In the genomic region with DNA sequence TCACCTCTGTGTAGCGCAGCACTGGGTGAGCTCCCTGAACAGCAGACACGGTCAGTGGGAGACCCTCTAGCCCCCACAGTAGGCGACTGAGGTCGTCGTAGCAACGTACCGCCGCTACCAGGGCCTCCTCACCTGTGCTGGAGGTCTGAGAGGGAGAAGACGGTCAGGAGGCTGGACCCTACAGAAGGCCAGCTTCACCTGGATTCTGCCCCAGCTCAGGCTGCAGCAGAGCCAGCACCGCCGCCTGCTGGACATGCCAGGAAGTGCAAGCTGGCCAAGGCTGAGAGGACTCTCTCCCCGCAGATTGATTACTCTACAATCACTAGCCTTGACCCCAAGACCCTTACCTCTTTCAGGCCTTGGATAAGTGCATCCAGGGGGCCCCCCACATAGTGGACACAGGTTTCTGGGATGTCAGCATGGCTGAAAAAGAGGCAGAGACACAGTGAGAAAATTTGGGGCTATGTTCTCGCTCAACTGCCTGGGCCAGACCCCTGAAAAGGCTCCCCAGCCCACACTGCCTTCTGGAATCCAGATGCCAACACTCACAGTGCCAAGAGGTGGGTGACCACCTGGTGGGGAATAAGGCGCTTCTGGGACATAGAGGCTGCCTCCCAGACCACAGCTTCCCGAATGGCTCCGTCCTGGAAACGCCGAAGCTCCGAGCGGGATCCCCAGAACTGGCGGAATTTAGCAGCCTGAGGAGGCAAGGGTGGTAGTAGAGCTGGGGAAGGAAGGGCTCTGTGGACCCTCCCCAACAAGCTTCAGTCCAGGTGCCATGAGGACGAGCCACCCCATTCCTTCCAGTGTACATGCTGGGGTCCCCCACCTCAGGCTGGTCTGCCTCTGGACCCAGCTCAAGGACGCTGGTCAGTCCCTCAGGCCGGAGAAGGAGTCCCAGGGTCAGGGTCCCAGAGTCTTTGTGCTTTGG, we compare ENCODE assay signal across 8 cellular contexts. TPM values are rescaled to one million over a fixed set of nuclear protein-coding genes. Genes with fewer than 3 reads are reported as not detected.
DNase-seq lines count a peak whose midpoint lies in the region; ATAC-seq and TF ChIP-seq lines count a peak whose summit lies in the region.

No MANE protein-coding gene starts in this region.

- H4K5ac ChIP-seq in H9 (ENCODE audit: insufficient read length, low read depth, low read length), result no peak overlapping the region

- H3K36me3 Mint-ChIP-seq in H9 (ENCODE audit: insufficient read depth in 1 of 3, low read depth in 3 of 3), result peaks cover 62 to 96% (median 85%) of the 10 kb centered on the region in 3 experiments; a peak in 6 of 7 replicates
- peaks cover 8 to 9% of the 10 kb centered on the region in 2 donors for H3K36me3 Mint-ChIP-seq in activated naive CD4-positive, alpha-beta T cell treated with anti-CD3 and anti-CD28 coated beads, Interleukin-2, amount 50 U/mL, for 72 hours

- H3K4me3 Mint-ChIP-seq in H9, result no peak overlapping the region

- no peak overlapping the region for H4K8ac ChIP-seq in H9 (replicated peaks; ENCODE audit: insufficient read length, low read depth, low read length)

- CTCF ChIA-PET in BJ (lab: Yijun Ruan, JAX), result interaction anchor here (0.6 to 8.1 kb wide), 40 partner anchors 9 to 497 kb away, joined by 3 to 70 read pairs (median 4); partner anchors contain the start of genes ANKRD18B, AQP3 and NFX1

- no peak overlapping the region for H3K4ac ChIP-seq in H9 (ENCODE audit: low read depth, low read length)

- H3K27ac ChIP-seq in H9 (ENCODE audit: insufficient read length, low read depth, low read length) (no peak overlapping the region), left ventricle myocardium inferior (replicated peaks) (no peak overlapping the region)

- no peak overlapping the region for H2BK15ac ChIP-seq in H9 (ENCODE audit: low read depth, low read length)

- H2BK12ac ChIP-seq in H9 (ENCODE audit: insufficient read length, low read depth, low read length), result no peak overlapping the region

- H2AFZ ChIP-seq in H9 (ENCODE audit: low read length), result no peak overlapping the region

- DNase-seq in BJ (ENCODE audit: low read depth) (no peak), H9 (peak; percentile 74), left ventricle myocardium inferior (peak; percentile 53), amniotic stem cell (lab: John Stamatoyannopoulos, UW) (no peak), SHP77 treated with DMSO at 0.1 percent for 48 hours (lab: John Stamatoyannopoulos, UW) (no peak)
- peak; percentile 69 to 91 for DNase-seq in activated naive CD4-positive, alpha-beta T cell treated with anti-CD3 and anti-CD28 coated beads, Interleukin-2, amount 50 U/mL, for 72 hours (ENCODE audit: low spot score in 2 of 2)
- DNase-seq in stimulated activated CD4-positive, alpha-beta T cell treated with anti-CD3 and anti-CD28 coated beads, Interleukin-12 subunit alpha, Interleukin-12 subunit beta, amount 100 ng/mL, for 4 hours, result peak; percentile 71

- no peak overlapping the region for H2BK120ac ChIP-seq in H9 (ENCODE audit: low read depth, low read length, poor library complexity, severe bottlenecking)

- H2BK20ac ChIP-seq in H9 (ENCODE audit: low read depth, low read length, poor library complexity, severe bottlenecking), result no peak overlapping the region

- no peak overlapping the region for H3K9ac ChIP-seq in H9 (ENCODE audit: extremely low read depth, insufficient read length, low read length)

- H3K79me1 ChIP-seq in H9 (ENCODE audit: insufficient read depth, low read depth, low read length, poor library complexity, severe bottlenecking), result no peaks in the 10 kb centered on the region

- no peaks in the 10 kb centered on the region for H3K4me1 Mint-ChIP-seq in H9

- TF ChIP-seq CTCF in BJ (IDR thresholded peaks at IDR 0.05; ENCODE audit: insufficient read depth, low read depth, low read length) (peak; percentile 99), H9 (conservative IDR thresholded peaks at IDR 0.05) (peak; percentile 97), left ventricle myocardium inferior (IDR thresholded peaks at IDR 0.05; ENCODE audit: borderline replicate concordance) (peak; percentile 96)

- POLR2A ChIA-PET in BJ (lab: Charles Lee), result no interaction called here

- no peak overlapping the region for H3K4me2 ChIP-seq in H9 (ENCODE audit: insufficient read depth, insufficient read length, low read length)

- no peak overlapping the region for H2AK5ac ChIP-seq in H9 (ENCODE audit: insufficient read length, low read length)

- H3K27me3 Mint-ChIP-seq in H9 (ENCODE audit: low read depth), result no peaks in the 10 kb centered on the region

- H3K9me3 ChIP-seq in H9 (ENCODE audit: control insufficient read depth, low read depth, low read length) (no peaks in the 10 kb centered on the region), left ventricle myocardium inferior (replicated peaks) (no peaks in the 10 kb centered on the region)

- no peak overlapping the region for H3K56ac ChIP-seq in H9 (ENCODE audit: insufficient read length, low read depth, low read length)

- no CpG with 5 or more reads among the region's 24 CpGs for WGBS in H9 (ENCODE audit: extremely low coverage, insufficient read length, low lambda C conversion rate)

- H4K20me1 ChIP-seq in H9 (ENCODE audit: control insufficient read depth, insufficient read depth, insufficient read length), result no peaks in the 10 kb centered on the region

- no peaks in the 10 kb centered on the region for H3K9me3 Mint-ChIP-seq in H9
- no peaks in the 10 kb centered on the region for H3K9me3 Mint-ChIP-seq in activated naive CD4-positive, alpha-beta T cell treated with anti-CD3 and anti-CD28 coated beads, Interleukin-2, amount 50 U/mL, for 72 hours

- no peak overlapping the region for H3K23ac ChIP-seq in H9 (ENCODE audit: insufficient read length, low read depth, low read length)

- H4K91ac ChIP-seq in H9 (ENCODE audit: insufficient read length, low read depth, low read length), result no peak overlapping the region

- H2BK5ac ChIP-seq in H9 (ENCODE audit: insufficient read length, low read length), result no peak overlapping the region

- H3K14ac ChIP-seq in H9 (ENCODE audit: insufficient read depth, low read length), result no peak overlapping the region

- H3K18ac ChIP-seq in H9 (ENCODE audit: insufficient read length, low read depth, low read length), result no peak overlapping the region

- no peak overlapping the region; a peak in 1 of 7 replicates for H3K27ac Mint-ChIP-seq in H9
- H3K27ac Mint-ChIP-seq in activated naive CD4-positive, alpha-beta T cell treated with anti-CD3 and anti-CD28 coated beads, Interleukin-2, amount 50 U/mL, for 72 hours, result peak overlapping the region; percentile 44 to 60

- ATAC-seq in SK-N-SH treated with all-trans-retinoic acid at 6 μM for 48 hours, result peak; percentile 89
- ATAC-seq in activated naive CD4-positive, alpha-beta T cell treated with anti-CD3 and anti-CD28 coated beads, Interleukin-2, amount 50 U/mL, for 72 hours, result peak; percentile 80 to 83

- no peak overlapping the region for H3K4me3 ChIP-seq in BJ (ENCODE audit: low read depth, low read length)
- no peak overlapping the region for H3K4me3 ChIP-seq in left ventricle myocardium inferior

- H3K27me3 ChIP-seq in BJ (ENCODE audit: control insufficient read depth, insufficient read depth, low read length) (no peaks in the 10 kb centered on the region), H9 (ENCODE audit: insufficient read depth, low read length) (no peaks in the 10 kb centered on the region), left ventricle myocardium inferior (ENCODE audit: low read depth) (no peaks in the 10 kb centered on the region)

- no peak overlapping the region for H3T11ph ChIP-seq in H9 (ENCODE audit: low read length)

- intact Hi-C loops in left ventricle myocardium inferior (cut with micrococcal nuclease), result no loop called here

- H3K4me1 ChIP-seq in H9 (ENCODE audit: insufficient read depth, low read length), result no peaks in the 10 kb centered on the region
- H3K4me1 ChIP-seq in left ventricle myocardium inferior, result peaks cover 7% of the 10 kb centered on the region

- H3K36me3 ChIP-seq in BJ (ENCODE audit: control insufficient read depth, insufficient read depth, low read length) (peaks cover 75% of the 10 kb centered on the region), left ventricle myocardium inferior (peaks cover 100% of the 10 kb centered on the region)

- H3K79me2 ChIP-seq in H9 (ENCODE audit: insufficient read depth, low read length), result no peaks in the 10 kb centered on the region; the same call in 1 of the 2 replicates

- no peaks in the 10 kb centered on the region for H3K23me2 ChIP-seq in H9 (ENCODE audit: insufficient read length, low read depth, low read length, poor library complexity, severe bottlenecking)

TF ChIP-seq in SK-N-SH treated with all-trans-retinoic acid at 6 μM for 48 hours, 23 proteins besides CTCF, POLR2A, EP300 and RAD21:
- no peak for TF ChIP-seq PPARA (CRISPR knock-in tag; IDR thresholded peaks at IDR 0.05; ENCODE audit: borderline replicate concordance)
- TF ChIP-seq ZNF565 (CRISPR knock-in tag; conservative IDR thresholded peaks at IDR 0.05; ENCODE audit: low read depth), result no peak

RNA-seq across cellular contexts. Expression of gene NOL6, which starts 6.9 kb away (rescaled TPM):
- polyA plus RNA-seq in BJ (2011; rRNA removed), result 23.6 and 39.4 TPM in 2 replicates
- polyA minus RNA-seq in BJ (2011; rRNA and poly(A)+ RNA removed), result 32.5 and 44.9 TPM in 2 replicates
- 64.4 and 66.3 TPM in 2 replicates for total RNA-seq in H9 (2021)
- total RNA-seq in activated naive CD4-positive, alpha-beta T cell treated with anti-CD3 and anti-CD28 coated beads, Interleukin-2, amount 50 U/mL, for 72 hours, result 10 to 100 TPM; 34.2 to 40.2 TPM
- 13.4 TPM for total RNA-seq in left ventricle myocardium inferior

RNA-seq across cellular contexts. Expression of gene AQP3, which starts 19.4 kb away (rescaled TPM):
- polyA plus RNA-seq in BJ (2011; rRNA removed), result 0.40 and 0.47 TPM in 2 replicates
- 0.43 TPM in 1 of 2 replicates, not detected in the other for polyA minus RNA-seq in BJ (2011; rRNA and poly(A)+ RNA removed)
- 1.6 TPM in 2 replicates for total RNA-seq in H9 (2021)
- total RNA-seq in activated naive CD4-positive, alpha-beta T cell treated with anti-CD3 and anti-CD28 coated beads, Interleukin-2, amount 50 U/mL, for 72 hours, result 10 to 100 TPM in 1 of 2 donors, 1 to 10 TPM in 1; 3.8 to 36.8 TPM
- total RNA-seq in left ventricle myocardium inferior, result 13.6 TPM

RNA-seq across cellular contexts. Expression of gene ANKRD18B, which starts 57.2 kb away (rescaled TPM):
- polyA plus RNA-seq in BJ (2011; rRNA removed), result 0.74 and 1.2 TPM in 2 replicates
- polyA minus RNA-seq in BJ (2011; rRNA and poly(A)+ RNA removed), result 0.14 and 0.77 TPM in 2 replicates
- total RNA-seq in H9 (2021), result 9.1 and 10.6 TPM in 2 replicates
- total RNA-seq in activated naive CD4-positive, alpha-beta T cell treated with anti-CD3 and anti-CD28 coated beads, Interleukin-2, amount 50 U/mL, for 72 hours, result 1 to 10 TPM in 1 of 2 donors, under 1 TPM in 1; 0.48 to 3.5 TPM
- total RNA-seq in left ventricle myocardium inferior, result not detected

Comparison
In these comparisons a context has a peak if more than half of its experiments do, and no peak if none do; other contexts are left out.
1. DNase-seq: peak in H9 (single experiment), activated naive CD4-positive, alpha-beta T cell treated with anti-CD3 and anti-CD28 coated beads, Interleukin-2, amount 50 U/mL, for 72 hours (2 of 2), left ventricle myocardium inferior (single experiment) and stimulated activated CD4-positive, alpha-beta T cell treated with anti-CD3 and anti-CD28 coated beads, Interleukin-12 subunit alpha, Interleukin-12 subunit beta, amount 100 ng/mL, for 4 hours (single experiment); none in BJ (single experiment), amniotic stem cell (single experiment) and SHP77 treated with DMSO at 0.1 percent for 48 hours (single experiment).
2. H3K27ac Mint-ChIP-seq: peak in activated naive CD4-positive, alpha-beta T cell treated with anti-CD3 and anti-CD28 coated beads, Interleukin-2, amount 50 U/mL, for 72 hours (2 of 2); none in H9 (0 of 3).
3. Peak in every context shown above with its lines, with median percentiles within 50 percentile points of each other: CTCF ChIP-seq.